In the genomic region with DNA sequence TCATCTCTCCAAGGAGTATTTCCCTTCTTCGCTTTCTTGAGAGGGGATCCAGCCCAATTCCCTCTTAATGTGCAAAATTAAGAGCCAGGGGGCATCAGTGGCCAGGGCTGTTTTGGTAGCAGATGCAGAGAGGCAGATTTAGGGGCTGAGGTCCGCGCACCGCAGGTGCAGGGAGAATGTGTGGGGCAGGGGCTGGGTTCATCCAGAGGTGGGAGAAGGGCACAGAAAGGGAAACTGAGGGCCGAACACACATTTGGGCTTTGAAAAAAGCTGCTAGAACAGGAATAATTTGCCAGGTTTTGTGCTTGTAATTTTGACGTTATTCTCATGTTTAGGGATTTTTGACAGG, we compare ENCODE assay signal across 26 cellular contexts. TPM values are rescaled to one million over a fixed set of nuclear protein-coding genes. Genes with fewer than 3 reads are reported as not detected.
DNase-seq lines count a peak whose midpoint lies in the region; ATAC-seq and TF ChIP-seq lines count a peak whose summit lies in the region.
"Had no signal": no experiment of that assay in that cellular context is flagged by ENCODE, and none has a peak within 500 bp of the region (broad histone marks: within the 10 kb centered on the region; RNA-seq: fewer than 3 reads in every experiment).

No MANE protein-coding gene starts in this region.

- H3K36me3 ChIP-seq in BLaER1 = no peaks in the 10 kb centered on the region
- no peaks in the 10 kb centered on the region for H3K36me3 ChIP-seq in HCT116 (ENCODE audit: control insufficient read depth in 1 of 2, insufficient read depth in 2 of 2, low read length in 2 of 2)
- no peaks in the 10 kb centered on the region for H3K36me3 ChIP-seq in brain microvascular endothelial cell (replicated peaks)
- no peaks in the 10 kb centered on the region for H3K36me3 ChIP-seq in neural progenitor cell
- H3K36me3 ChIP-seq: BE2C had no signal

- H3K4me3 ChIP-seq in BLaER1 (no peak overlapping the region), HCT116 (replicated peaks in 1 of 2; ENCODE audit: low read depth in 1 of 2, low read length in 2 of 2) (no peak overlapping the region), brain microvascular endothelial cell (ENCODE audit: low read depth, low read length) (no peak overlapping the region), neural progenitor cell (no peak overlapping the region)
- H3K4me3 ChIP-seq: A549, GM23338 had no signal

- H3K9ac ChIP-seq in BLaER1 (no peak overlapping the region), HCT116 (ENCODE audit: low read length) (no peak overlapping the region), neural progenitor cell (no peak overlapping the region)

- TF ChIP-seq RAD21 in HCT116 (IDR thresholded peaks at IDR 0.05; ENCODE audit: low read depth) = peak; percentile 55

- no peaks in the 10 kb centered on the region for H3K79me2 ChIP-seq in HCT116 (ENCODE audit: insufficient read depth, low read length)
- no peaks in the 10 kb centered on the region for H3K79me2 ChIP-seq in neural progenitor cell (ENCODE audit: low read depth)

- H3K27me3 Mint-ChIP-seq in neural progenitor cell (ENCODE audit: insufficient read depth, low read depth) = peaks cover 25% of the 10 kb centered on the region

- BruUV-seq in HCT116 (replicated peaks; lab: Mats Ljungman, UMichigan) = no TSS peak

- no peaks in the 10 kb centered on the region for H3K36me3 Mint-ChIP-seq in neural progenitor cell
- H3K36me3 Mint-ChIP-seq: CD4-positive, CD25-positive, alpha-beta regulatory T cell; CD8-positive, alpha-beta T cell had no signal

- peaks cover 4% of the 10 kb centered on the region for H3K9me3 Mint-ChIP-seq in neural progenitor cell
- H3K9me3 Mint-ChIP-seq: CD4-positive, CD25-positive, alpha-beta regulatory T cell; CD8-positive, alpha-beta T cell; H9; HFFc6 had no signal

- RAD21 ChIA-PET in HCT116 (lab: Charles Lee; ENCODE audit: low non-redundant PET in 1 of 2, low total read pairs in 2 of 2, uncharacterized antibody in 2 of 2, unreplicated experiment in 2 of 2) = no interaction called here

- no peaks in the 10 kb centered on the region for H3F3A ChIP-seq in neural progenitor cell (ENCODE audit: low read depth)

- H3K9me3 ChIP-seq in BLaER1 (peaks cover 9% of the 10 kb centered on the region), HCT116 (ENCODE audit: control insufficient read depth in 1 of 2, insufficient read depth in 1 of 2, low read depth in 1 of 2, low read length in 2 of 2) (no peaks in the 10 kb centered on the region), neural progenitor cell (ENCODE audit: low read depth) (no peaks in the 10 kb centered on the region)
- H3K9me3 ChIP-seq: A549, BE2C had no signal

- TF ChIP-seq CTCF in HCT116 (IDR thresholded peaks at IDR 0.05 in 2 of 3, conservative IDR thresholded peaks at IDR 0.05 in 1 of 3; ENCODE audit: borderline replicate concordance in 1 of 3, insufficient read depth in 1 of 3, low read depth in 2 of 3, low read length in 2 of 3) (no peak), brain microvascular endothelial cell (IDR thresholded peaks at IDR 0.05; ENCODE audit: low read depth, low read length, missing control alignments) (peak; percentile 6), neural progenitor cell (IDR thresholded peaks at IDR 0.05) (peak; percentile 10)

- in situ Hi-C loops in brain microvascular endothelial cell (cut with HindIII; ENCODE audit: low pct_ligation_motif_present, low sequenced_read_pairs) = no loop called here

- peak overlapping the region; percentile 44 for H3K4me2 ChIP-seq in BLaER1
- no peak overlapping the region for H3K4me2 ChIP-seq in HCT116 (ENCODE audit: low read length)
- no peak overlapping the region for H3K4me2 ChIP-seq in neural progenitor cell
- H3K4me2 ChIP-seq: A549, GM23338 had no signal

- TF ChIP-seq POLR2A in HCT116 (IDR thresholded peaks at IDR 0.05; ENCODE audit: borderline replicate concordance, extremely low read depth, insufficient read depth, insufficient read length) = no peak

- H3K4me1 Mint-ChIP-seq in neural progenitor cell = no peaks in the 10 kb centered on the region

- no peak overlapping the region for H3K27ac ChIP-seq in BLaER1
- no peak overlapping the region for H3K27ac ChIP-seq in HCT116 (ENCODE audit: low read depth, low read length)
- no peak overlapping the region for H3K27ac ChIP-seq in brain microvascular endothelial cell
- H3K27ac ChIP-seq in neural progenitor cell = no peak overlapping the region
- H3K27ac ChIP-seq: C4-2B had no signal

- no peak for ATAC-seq in HCT116
- no peak for ATAC-seq in HG02870 (IDR thresholded peaks at IDR 0.05; ENCODE audit: unreplicated experiment)
- ATAC-seq: A549; CD8-positive, alpha-beta T cell; GM23338 had no signal

- POLR2A ChIA-PET in HCT116 (lab: Charles Lee) = no interaction called here

- H2AFZ ChIP-seq in HCT116 (ENCODE audit: low read depth, low read length, poor library complexity, severe bottlenecking) (no peak overlapping the region), neural progenitor cell (replicated peaks) (no peak overlapping the region)
- H2AFZ ChIP-seq: GM23338 had no signal

- H3K4me1 ChIP-seq in BLaER1 = peaks cover 37% of the 10 kb centered on the region
- peaks cover 0 to 6% of the 10 kb centered on the region in 2 experiments; a peak in 2 of 4 replicates for H3K4me1 ChIP-seq in HCT116 (ENCODE audit: control insufficient read depth in 1 of 2, insufficient read depth in 2 of 2, low read length in 2 of 2)
- no peaks in the 10 kb centered on the region for H3K4me1 ChIP-seq in neural progenitor cell
- H3K4me1 ChIP-seq: BE2C had no signal

- H3K4me3 Mint-ChIP-seq in neural progenitor cell = no peak overlapping the region
- H3K4me3 Mint-ChIP-seq: CD4-positive, CD25-positive, alpha-beta regulatory T cell; CD8-positive, alpha-beta T cell; GM23338; H9; HFFc6 had no signal

- H3K27me3 ChIP-seq in BLaER1 (peaks cover 16% of the 10 kb centered on the region), HCT116 (ENCODE audit: insufficient read depth, low read length) (no peaks in the 10 kb centered on the region), brain microvascular endothelial cell (replicated peaks) (peaks cover 13% of the 10 kb centered on the region), neural progenitor cell (peaks cover 25% of the 10 kb centered on the region)

- DNase-seq in HCT116 (ENCODE audit: low read depth, low spot score) = no peak
- DNase-seq in brain microvascular endothelial cell = no peak
- DNase-seq in neural progenitor cell (ENCODE audit: low spot score) = no peak
- no peak for DNase-seq in NOMO-1 treated with DMSO at 0.1 percent for 48 hours (lab: John Stamatoyannopoulos, UW; ENCODE audit: unreplicated experiment)
- no peak for DNase-seq in GM19238 (ENCODE audit: insufficient read length, low spot score)
- no peak for DNase-seq in effector CD8-positive, alpha-beta T cell (lab: John Stamatoyannopoulos, UW)
- DNase-seq: 8988T; ACHN; AML-193; BE2C; Calu3; CD4-positive, CD25-positive, alpha-beta regulatory T cell; CD8-positive, alpha-beta T cell; COR-L47; DMS53; DMS79 treated with DMSO at 0.1 percent for 48 hours; GF-D8; H9; HFFc6 had no signal

- CTCF ChIA-PET in HCT116 (lab: Charles Lee) = no interaction called here

- intact Hi-C loops in HCT116 (cut with micrococcal nuclease) = loop anchor here (5.0 kb wide), 1 partner anchor 144 kb away; no protein-coding TSS in a partner anchor

- H3K9me2 ChIP-seq in HCT116 (ENCODE audit: insufficient read depth) = no peaks in the 10 kb centered on the region

- H3K27ac Mint-ChIP-seq in neural progenitor cell = no peak overlapping the region
- H3K27ac Mint-ChIP-seq: CD4-positive, CD25-positive, alpha-beta regulatory T cell; CD8-positive, alpha-beta T cell; GM23338; H9; HFFc6 had no signal

- H4K20me1 ChIP-seq in BLaER1 = peaks cover 5% of the 10 kb centered on the region
- H4K20me1 ChIP-seq in HCT116 (ENCODE audit: insufficient read depth) = no peaks in the 10 kb centered on the region
- H4K20me1 ChIP-seq in neural progenitor cell (ENCODE audit: low read depth) = peaks cover 6% of the 10 kb centered on the region

TF ChIP-seq in HCT116, 20 proteins besides CTCF, POLR2A, EP300 and RAD21:
- TF ChIP-seq SIN3A (IDR thresholded peaks at IDR 0.05; ENCODE audit: low read depth) = no peak
- TF ChIP-seq SRF (IDR thresholded peaks at IDR 0.05; ENCODE audit: low read depth) = no peak
- TF ChIP-seq MAX (IDR thresholded peaks at IDR 0.05) = no peak

RNA-seq across cellular contexts. Expression of gene SHH, which starts 6.5 kb away (rescaled TPM):
- total RNA-seq in HCT116 (2021; ENCODE audit: unreplicated experiment) = 0.32 TPM
- 0.08 and 0.11 TPM in 2 replicates for polyA plus RNA-seq in HCT116 (2012)
- total RNA-seq in neural progenitor cell (ENCODE audit: low replicate concordance) = 0.03 TPM in 1 of 2 replicates, not detected in the other
- total RNA-seq: CD4-positive, CD25-positive, alpha-beta regulatory T cell; CD8-positive, alpha-beta T cell; G401; GM23338; H4; HFFc6 had no signal
- polyA plus RNA-seq: GM23338 had no signal

Comparison
In these comparisons a context has a peak if more than half of its experiments do, and no peak if none do; other contexts are left out.
1. CTCF ChIP-seq: peak in brain microvascular endothelial cell (single experiment) and neural progenitor cell (single experiment); none in HCT116 (0 of 3).